Comparison of ENCODE assay signal across 19 cellular contexts in genomic region chr15:83943849-83944404, GRCh38.
"Had no signal": no experiment of that assay in that cellular context is flagged by ENCODE, and none has a peak within 500 bp of the region (broad histone marks: within the 10 kb centered on the region; RNA-seq: fewer than 3 reads in every experiment).

No MANE protein-coding gene starts in this region.

- DNase-seq: activated CD4-positive, alpha-beta T cell treated with anti-CD3 and anti-CD28 coated beads, Interleukin-2, amount 50 U/mL, for 48 hours; activated CD4-positive, CD25-positive, alpha-beta regulatory T cell treated with anti-CD3 and anti-CD28 coated beads, Interleukin-2, amount 50 U/mL, for 72 hours; activated CD8-positive, alpha-beta memory T cell treated with anti-CD3 and anti-CD28 coated beads, Interleukin-2, amount 10 ng/mL, durations not matched to agents 7 days and 5 days; activated gamma-delta T cell; activated T-cell treated with anti-CD3 and anti-CD28 coated beads, Interleukin-2, amount 50 U/mL, for 4 hours; central memory CD4-positive, alpha-beta T cell; cortex of kidney; effector memory CD4-positive, alpha-beta T cell; foreskin melanocyte; head of caudate nucleus; natural killer cell; occipital lobe; right lobe of liver; stimulated activated CD4-positive, alpha-beta T cell treated with anti-CD3 and anti-CD28 coated beads, Interleukin-2, amount 100 ng/mL, for 48 hours; SW 1271 had no signal

- H3K27me3 ChIP-seq: right lobe of liver had no signal

- H3K4me1 Mint-ChIP-seq: activated CD8-positive, alpha-beta memory T cell treated with anti-CD3 and anti-CD28 coated beads, Interleukin-2, amount 10 ng/mL, durations not matched to agents 7 days and 5 days; natural killer cell had no signal

- H3K4me3 ChIP-seq: prostate gland, right lobe of liver had no signal

- H3K27ac Mint-ChIP-seq: activated CD8-positive, alpha-beta memory T cell treated with anti-CD3 and anti-CD28 coated beads, Interleukin-2, amount 10 ng/mL, durations not matched to agents 7 days and 5 days; natural killer cell; stimulated activated naive CD8-positive, alpha-beta T cell treated with anti-CD3 and anti-CD28 coated beads, Interleukin-15, Interleukin-2, amounts not matched to agents 100 ng/mL and 50 ng/mL, for 24 hours; T-helper 2 cell treated with Interferon-gamma antibody and Interleukin-4, amounts not matched to agents 5 μg/mL and 100 μg/mL, for 36 hours had no signal

- H3K27ac ChIP-seq: prostate gland, right lobe of liver had no signal

- H3K9me3 ChIP-seq: prostate gland, right lobe of liver had no signal

- H3K4me1 ChIP-seq: prostate gland had no signal

- H3K36me3 Mint-ChIP-seq: activated CD8-positive, alpha-beta memory T cell treated with anti-CD3 and anti-CD28 coated beads, Interleukin-2, amount 10 ng/mL, durations not matched to agents 7 days and 5 days; natural killer cell had no signal

- ATAC-seq: activated CD8-positive, alpha-beta memory T cell treated with anti-CD3 and anti-CD28 coated beads, Interleukin-2, amount 10 ng/mL, durations not matched to agents 7 days and 5 days; activated T-cell treated with anti-CD3 and anti-CD28 coated beads, Interleukin-2, amount 50 U/mL, for 4 hours; left lobe of liver; natural killer cell; right lobe of liver had no signal

- H3K36me3 ChIP-seq: prostate gland had no signal

- H3K4me3 Mint-ChIP-seq: activated CD8-positive, alpha-beta memory T cell treated with anti-CD3 and anti-CD28 coated beads, Interleukin-2, amount 10 ng/mL, durations not matched to agents 7 days and 5 days; activated T-cell treated with anti-CD3 and anti-CD28 coated beads, Interleukin-2, amount 50 U/mL, for 4 hours; natural killer cell; stimulated activated naive CD8-positive, alpha-beta T cell treated with anti-CD3 and anti-CD28 coated beads, Interleukin-15, Interleukin-2, amounts not matched to agents 100 ng/mL and 50 ng/mL, for 24 hours; T-helper 2 cell treated with Interferon-gamma antibody and Interleukin-4, amounts not matched to agents 5 μg/mL and 100 μg/mL, for 36 hours had no signal
